In genomic region chr11:108766596-108767173, GRCh38 we compare ENCODE assay signal across 32 cellular contexts.
"Had no signal": no experiment of that assay in that cellular context is flagged by ENCODE, and none has a peak within 500 bp of the region (broad histone marks: within the 10 kb centered on the region; RNA-seq: fewer than 3 reads in every experiment).

No MANE protein-coding gene starts in this region.

- H3K4me3 ChIP-seq: adrenal gland, ascending aorta, ovary, sigmoid colon, transverse colon had no signal

- H3K9me3 ChIP-seq: ascending aorta, ovary, sigmoid colon, transverse colon had no signal

- H3K4me1 Mint-ChIP-seq: endodermal cell, mesothelial cell of epicardium had no signal

- ATAC-seq: naive thymus-derived CD4-positive, alpha-beta T cell had no signal

- H3K4me3 Mint-ChIP-seq: activated CD4-positive, alpha-beta memory T cell treated with anti-CD3 and anti-CD28 coated beads for 36 hours; activated CD4-positive, alpha-beta T cell treated with anti-CD3 and anti-CD28 coated beads, Interleukin-2, amount 10 ng/mL, durations not matched to agents 24 days and 14 days; activated naive CD4-positive, alpha-beta T cell treated with anti-CD3 and anti-CD28 coated beads for 36 hours; activated naive CD8-positive, alpha-beta T cell treated with anti-CD3 and anti-CD28 coated beads for 36 hours; activated T-helper 1 cell treated with anti-CD3 and anti-CD28 coated beads, Interleukin-12 subunit alpha, Interleukin-12 subunit beta, Interleukin-2, Interleukin-4 antibody, amounts not matched to agents 30 ng/mL and 10 ng/mL and 1 ng/mL, durations not matched to agents 14 hours and 24 hours and 36 hours; dendritic cell treated with granulocyte-macrophage colony-stimulating factor and Interleukin-4, amounts not matched to agents 40 ng/mL and 50 ng/mL, for 4 days; endodermal cell; mesothelial cell of epicardium; naive thymus-derived CD4-positive, alpha-beta T cell; T-helper 1 cell treated with Interleukin-12 subunit alpha and Interleukin-12 subunit beta and Interleukin-4 antibody, amounts not matched to agents 30 μg/mL and 1 μg/mL, for 36 hours had no signal

- H3K4me1 ChIP-seq: adrenal gland, ascending aorta, sigmoid colon, transverse colon had no signal

- H3K27ac ChIP-seq: adrenal gland, ascending aorta, brain microvascular endothelial cell, ovary, sigmoid colon, transverse colon had no signal

- H3K27me3 Mint-ChIP-seq: activated CD4-positive, alpha-beta memory T cell treated with anti-CD3 and anti-CD28 coated beads for 36 hours; activated CD4-positive, alpha-beta T cell treated with anti-CD3 and anti-CD28 coated beads, Interleukin-2, amount 10 ng/mL, durations not matched to agents 24 days and 14 days; activated naive CD8-positive, alpha-beta T cell treated with anti-CD3 and anti-CD28 coated beads for 36 hours; dendritic cell treated with granulocyte-macrophage colony-stimulating factor and Interleukin-4, amounts not matched to agents 40 ng/mL and 50 ng/mL, for 4 days; naive thymus-derived CD4-positive, alpha-beta T cell had no signal

- H3K9me3 Mint-ChIP-seq: activated CD4-positive, alpha-beta memory T cell treated with anti-CD3 and anti-CD28 coated beads for 36 hours; activated naive CD4-positive, alpha-beta T cell treated with anti-CD3 and anti-CD28 coated beads for 36 hours; activated T-helper 1 cell treated with anti-CD3 and anti-CD28 coated beads, Interleukin-12 subunit alpha, Interleukin-12 subunit beta, Interleukin-2, Interleukin-4 antibody, amounts not matched to agents 30 ng/mL and 10 ng/mL and 1 ng/mL, durations not matched to agents 14 hours and 24 hours and 36 hours; dendritic cell treated with granulocyte-macrophage colony-stimulating factor and Interleukin-4, amounts not matched to agents 40 ng/mL and 50 ng/mL, for 4 days; endodermal cell; T-helper 1 cell treated with Interleukin-12 subunit alpha and Interleukin-12 subunit beta and Interleukin-4 antibody, amounts not matched to agents 30 μg/mL and 1 μg/mL, for 36 hours had no signal

- H3K27me3 ChIP-seq: adrenal gland, ascending aorta, brain microvascular endothelial cell, ovary, sigmoid colon, transverse colon had no signal

- H3K36me3 ChIP-seq: adrenal gland, ascending aorta, brain microvascular endothelial cell, ovary, sigmoid colon, transverse colon had no signal

- H3K27ac Mint-ChIP-seq: activated CD4-positive, alpha-beta memory T cell treated with anti-CD3 and anti-CD28 coated beads for 36 hours; activated CD4-positive, alpha-beta T cell treated with anti-CD3 and anti-CD28 coated beads, Interleukin-2, amount 10 ng/mL, durations not matched to agents 24 days and 14 days; activated naive CD4-positive, alpha-beta T cell treated with anti-CD3 and anti-CD28 coated beads for 36 hours; activated naive CD8-positive, alpha-beta T cell treated with anti-CD3 and anti-CD28 coated beads for 36 hours; activated T-helper 1 cell treated with anti-CD3 and anti-CD28 coated beads, Interleukin-12 subunit alpha, Interleukin-12 subunit beta, Interleukin-2, Interleukin-4 antibody, amounts not matched to agents 30 ng/mL and 10 ng/mL and 1 ng/mL, durations not matched to agents 14 hours and 24 hours and 36 hours; dendritic cell treated with granulocyte-macrophage colony-stimulating factor and Interleukin-4, amounts not matched to agents 40 ng/mL and 50 ng/mL, for 4 days; endodermal cell; mesothelial cell of epicardium; progenitor cell of endocrine pancreas; T-helper 1 cell treated with Interleukin-12 subunit alpha and Interleukin-12 subunit beta and Interleukin-4 antibody, amounts not matched to agents 30 μg/mL and 1 μg/mL, for 36 hours had no signal

- FAIRE-seq: frontal cortex, small intestine, TTC549 had no signal

- DNase-seq: activated CD4-positive, alpha-beta memory T cell treated with anti-CD3 and anti-CD28 coated beads for 36 hours; activated CD4-positive, alpha-beta T cell treated with anti-CD3 and anti-CD28 coated beads, Interleukin-2, amount 10 ng/mL, durations not matched to agents 24 days and 14 days; activated CD4-positive, CD25-positive, alpha-beta regulatory T cell treated with anti-CD3 and anti-CD28 coated beads, Interleukin-2, amount 50 U/mL, for 72 hours; activated CD8-positive, alpha-beta memory T cell treated with anti-CD3 and anti-CD28 coated beads, Interleukin-2, amount 50 U/mL, for 4 hours; activated effector memory CD4-positive, alpha-beta T cell treated with anti-CD3 and anti-CD28 coated beads, Interleukin-2, amount 50 U/mL, for 16 hours; activated naive CD4-positive, alpha-beta T cell treated with anti-CD3 and anti-CD28 coated beads for 36 hours; activated naive CD8-positive, alpha-beta T cell treated with anti-CD3 and anti-CD28 coated beads for 36 hours; activated T-cell treated with anti-CD3 and anti-CD28 coated beads, Interleukin-2, amount 50 U/mL, for 1 hour; adrenal gland; brain microvascular endothelial cell; caudate nucleus; endodermal cell; glutamatergic neuron; islet precursor cell; naive thymus-derived CD4-positive, alpha-beta T cell; ovary; retina; sigmoid colon; small intestine; stimulated activated CD4-positive, alpha-beta T cell treated with anti-CD3 and anti-CD28 coated beads, Interleukin-1b, Interleukin-23, amount 100 ng/mL, for 48 hours; stimulated activated naive CD4-positive, alpha-beta T cell; SW 1271; T-helper 9 cell; transverse colon had no signal
